ENCODE assay signal across 1 cellular context in the genomic region with DNA sequence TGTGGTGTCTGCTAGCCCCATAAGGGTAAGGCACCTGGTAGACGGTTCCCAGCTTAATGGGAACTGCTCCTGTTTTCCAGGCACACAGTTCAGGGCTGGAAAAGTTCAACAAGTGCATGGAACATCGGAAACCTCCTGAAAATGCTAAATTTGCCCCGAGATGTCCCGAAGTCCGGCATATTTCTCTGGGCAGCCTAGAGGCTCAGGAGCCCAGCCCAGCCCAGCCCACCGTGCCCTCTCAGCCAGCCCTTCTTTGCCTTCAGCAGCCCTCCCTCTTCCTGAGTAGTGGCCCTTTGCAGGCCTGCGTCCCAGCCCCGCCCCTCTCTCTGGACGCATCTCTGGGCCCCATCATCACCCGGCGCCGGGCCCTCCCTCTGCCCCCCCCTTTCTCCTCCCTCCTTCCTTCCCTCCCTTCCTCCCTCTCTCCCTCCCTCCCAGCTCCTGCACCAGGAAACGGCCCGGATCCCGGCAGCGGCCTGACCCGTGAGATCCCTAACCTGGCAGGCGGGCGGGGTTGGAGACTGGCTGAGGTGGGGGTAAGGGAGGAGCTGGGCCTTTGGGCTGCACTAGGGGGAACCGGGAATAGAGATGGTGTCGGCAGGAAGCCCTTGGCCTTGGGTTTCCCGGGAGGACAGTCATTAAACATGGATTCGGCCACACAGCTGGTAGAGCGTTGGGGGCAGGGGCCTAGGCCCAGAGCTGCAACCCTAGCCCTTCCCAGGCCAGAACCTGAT.
A peak's percentile ranks its signal among the peaks of the same experiment; 100 is the strongest.
TF ChIP-seq lines count a peak whose summit lies in the region.

A gene with protein sequence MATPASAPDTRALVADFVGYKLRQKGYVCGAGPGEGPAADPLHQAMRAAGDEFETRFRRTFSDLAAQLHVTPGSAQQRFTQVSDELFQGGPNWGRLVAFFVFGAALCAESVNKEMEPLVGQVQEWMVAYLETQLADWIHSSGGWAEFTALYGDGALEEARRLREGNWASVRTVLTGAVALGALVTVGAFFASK (plus strand): TSS at position 422 of the 734 bp plus-strand sequence. CDS start 935 bp downstream, outside the sequence.

TF ChIP-seq in HepG2, 621 proteins besides CTCF, POLR2A, EP300 and RAD21 (continued from another document and continues in another):
- TF ChIP-seq ZNF674 (CRISPR knock-in tag; IDR thresholded peaks at IDR 0.05; ENCODE audit: low read depth) (no peak), FOXC1 (CRISPR knock-in tag; IDR thresholded peaks at IDR 0.05; ENCODE audit: borderline replicate concordance) (no peak), KAT8 (CRISPR knock-in tag; IDR thresholded peaks at IDR 0.05) (peak; percentile 99), PPARG (CRISPR knock-in tag; conservative IDR thresholded peaks at IDR 0.05) (peak; percentile 95), ZNF207 (IDR thresholded peaks at IDR 0.05; ENCODE audit: borderline replicate concordance) (no peak), ASH2L (IDR thresholded peaks at IDR 0.05; ENCODE audit: insufficient read length, low read depth, low read length) (peak; percentile 97), ZC3H13 (CRISPR knock-in tag; IDR thresholded peaks at IDR 0.05) (no peak), ZNF136 (CRISPR knock-in tag; IDR thresholded peaks at IDR 0.05; ENCODE audit: low read depth) (peak; percentile 99), ZNF33B (CRISPR knock-in tag; IDR thresholded peaks at IDR 0.05) (peak; percentile 95), SOX13 (IDR thresholded peaks at IDR 0.05) (peak; percentile 77; the same call in 1 of the 2 replicates), SOX13 (CRISPR knock-in tag; conservative IDR thresholded peaks at IDR 0.05 in 1 of 2, IDR thresholded peaks at IDR 0.05 in 1 of 2) (peak in 1 of 2 experiments; percentile 65; a peak in 3 of 4 replicates), POGZ (CRISPR knock-in tag; IDR thresholded peaks at IDR 0.05) (peak; percentile 98), RAD51 (IDR thresholded peaks at IDR 0.05; ENCODE audit: borderline replicate concordance) (no peak), CBFB (CRISPR knock-in tag; IDR thresholded peaks at IDR 0.05) (peak; percentile 90), PTBP1 (IDR thresholded peaks at IDR 0.05; ENCODE audit: low read depth, low read length, poor library complexity, severe bottlenecking) (peak; percentile 97), ZNF101 (CRISPR knock-in tag; IDR thresholded peaks at IDR 0.05; ENCODE audit: borderline replicate concordance, low read depth) (peak; percentile 83; the same call in 1 of the 2 replicates), MBNL3 (CRISPR knock-in tag; conservative IDR thresholded peaks at IDR 0.05) (no peak), CAMTA2 (CRISPR knock-in tag; IDR thresholded peaks at IDR 0.05; ENCODE audit: borderline replicate concordance) (no peak; the same call in 1 of the 2 replicates), HMGXB3 (CRISPR knock-in tag; IDR thresholded peaks at IDR 0.05; ENCODE audit: borderline replicate concordance) (peak; percentile 59; the same call in 1 of the 2 replicates), ZNF782 (CRISPR knock-in tag; IDR thresholded peaks at IDR 0.05; ENCODE audit: borderline replicate concordance) (no peak; the same call in none of the 2 replicates), FOXM1 (CRISPR knock-in tag; IDR thresholded peaks at IDR 0.05) (no peak; the same call in 1 of the 2 replicates), RFX3 (CRISPR knock-in tag; IDR thresholded peaks at IDR 0.05) (peak; percentile 43; the same call in 1 of the 2 replicates), ESRRA (CRISPR knock-in tag; IDR thresholded peaks at IDR 0.05; ENCODE audit: low read depth) (peak; percentile 92), CENPT (CRISPR knock-in tag; IDR thresholded peaks at IDR 0.05; ENCODE audit: low read depth) (no peak; the same call in 1 of the 2 replicates), SUZ12 (IDR thresholded peaks at IDR 0.05; ENCODE audit: low read depth, low read length) (no peak), ZNF34 (CRISPR knock-in tag; IDR thresholded peaks at IDR 0.05; ENCODE audit: borderline replicate concordance) (peak; percentile 79; the same call in 1 of the 2 replicates), ZNF570 (CRISPR knock-in tag; IDR thresholded peaks at IDR 0.05; ENCODE audit: borderline replicate concordance) (no peak), XBP1 (CRISPR knock-in tag; IDR thresholded peaks at IDR 0.05) (no peak), TOE1 (CRISPR knock-in tag; IDR thresholded peaks at IDR 0.05) (no peak; the same call in none of the 2 replicates), NCOR1 (IDR thresholded peaks at IDR 0.05; ENCODE audit: borderline replicate concordance, low read length) (peak; percentile 81; the same call in 1 of the 2 replicates), MED8 (CRISPR knock-in tag; IDR thresholded peaks at IDR 0.05; ENCODE audit: insufficient replicate concordance) (peak; percentile 96), HHEX (CRISPR knock-in tag; IDR thresholded peaks at IDR 0.05) (peak; percentile 24; the same call in 1 of the 2 replicates), ZBTB46 (CRISPR knock-in tag; IDR thresholded peaks at IDR 0.05; ENCODE audit: borderline replicate concordance) (peak; percentile 46; the same call in 1 of the 2 replicates), CREB3 (CRISPR knock-in tag; IDR thresholded peaks at IDR 0.05) (no peak), HNRNPK (IDR thresholded peaks at IDR 0.05; ENCODE audit: low read depth, low read length, poor library complexity, severe bottlenecking) (peak; percentile 100), BRF2 (CRISPR knock-in tag; IDR thresholded peaks at IDR 0.05) (peak; percentile 77; the same call in 1 of the 2 replicates), BORCS8-MEF2B (CRISPR knock-in tag; IDR thresholded peaks at IDR 0.05) (peak; percentile 98), ZNF253 (CRISPR knock-in tag; IDR thresholded peaks at IDR 0.05; ENCODE audit: borderline replicate concordance) (no peak; the same call in 1 of the 2 replicates), ATRX (CRISPR knock-in tag; IDR thresholded peaks at IDR 0.05; ENCODE audit: borderline replicate concordance) (no peak), MYC (CRISPR knock-in tag; IDR thresholded peaks at IDR 0.05; ENCODE audit: borderline replicate concordance) (peak; percentile 53; the same call in 1 of the 2 replicates), ZNF17 (CRISPR knock-in tag; IDR thresholded peaks at IDR 0.05) (no peak), POLR2AphosphoS2 (IDR thresholded peaks at IDR 0.05; ENCODE audit: low read depth, low read length) (0 out of 2 replicates have a peak, but pooled peaks have one; percentile 38), MAZ (IDR thresholded peaks at IDR 0.05; ENCODE audit: borderline replicate concordance, low read depth, low read length) (peak; percentile 100), MAZ (CRISPR knock-in tag; IDR thresholded peaks at IDR 0.05; ENCODE audit: low read depth) (peak; percentile 100), KMT2A (CRISPR knock-in tag; IDR thresholded peaks at IDR 0.05) (peak; percentile 37; the same call in 1 of the 2 replicates)
- TF ChIP-seq, protein P1, sequence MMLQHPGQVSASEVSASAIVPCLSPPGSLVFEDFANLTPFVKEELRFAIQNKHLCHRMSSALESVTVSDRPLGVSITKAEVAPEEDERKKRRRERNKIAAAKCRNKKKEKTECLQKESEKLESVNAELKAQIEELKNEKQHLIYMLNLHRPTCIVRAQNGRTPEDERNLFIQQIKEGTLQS (CRISPR knock-in tag; IDR thresholded peaks at IDR 0.05): no peak
- TF ChIP-seq, protein P2, sequence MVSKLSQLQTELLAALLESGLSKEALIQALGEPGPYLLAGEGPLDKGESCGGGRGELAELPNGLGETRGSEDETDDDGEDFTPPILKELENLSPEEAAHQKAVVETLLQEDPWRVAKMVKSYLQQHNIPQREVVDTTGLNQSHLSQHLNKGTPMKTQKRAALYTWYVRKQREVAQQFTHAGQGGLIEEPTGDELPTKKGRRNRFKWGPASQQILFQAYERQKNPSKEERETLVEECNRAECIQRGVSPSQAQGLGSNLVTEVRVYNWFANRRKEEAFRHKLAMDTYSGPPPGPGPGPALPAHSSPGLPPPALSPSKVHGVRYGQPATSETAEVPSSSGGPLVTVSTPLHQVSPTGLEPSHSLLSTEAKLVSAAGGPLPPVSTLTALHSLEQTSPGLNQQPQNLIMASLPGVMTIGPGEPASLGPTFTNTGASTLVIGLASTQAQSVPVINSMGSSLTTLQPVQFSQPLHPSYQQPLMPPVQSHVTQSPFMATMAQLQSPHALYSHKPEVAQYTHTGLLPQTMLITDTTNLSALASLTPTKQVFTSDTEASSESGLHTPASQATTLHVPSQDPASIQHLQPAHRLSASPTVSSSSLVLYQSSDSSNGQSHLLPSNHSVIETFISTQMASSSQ (IDR thresholded peaks at IDR 0.05; ENCODE audit: low read depth): peak; percentile 69
- TF ChIP-seq, protein P2 (CRISPR knock-in tag; IDR thresholded peaks at IDR 0.05; ENCODE audit: borderline replicate concordance): peak; percentile 85; the same call in 1 of the 2 replicates
- TF ChIP-seq, protein P3, sequence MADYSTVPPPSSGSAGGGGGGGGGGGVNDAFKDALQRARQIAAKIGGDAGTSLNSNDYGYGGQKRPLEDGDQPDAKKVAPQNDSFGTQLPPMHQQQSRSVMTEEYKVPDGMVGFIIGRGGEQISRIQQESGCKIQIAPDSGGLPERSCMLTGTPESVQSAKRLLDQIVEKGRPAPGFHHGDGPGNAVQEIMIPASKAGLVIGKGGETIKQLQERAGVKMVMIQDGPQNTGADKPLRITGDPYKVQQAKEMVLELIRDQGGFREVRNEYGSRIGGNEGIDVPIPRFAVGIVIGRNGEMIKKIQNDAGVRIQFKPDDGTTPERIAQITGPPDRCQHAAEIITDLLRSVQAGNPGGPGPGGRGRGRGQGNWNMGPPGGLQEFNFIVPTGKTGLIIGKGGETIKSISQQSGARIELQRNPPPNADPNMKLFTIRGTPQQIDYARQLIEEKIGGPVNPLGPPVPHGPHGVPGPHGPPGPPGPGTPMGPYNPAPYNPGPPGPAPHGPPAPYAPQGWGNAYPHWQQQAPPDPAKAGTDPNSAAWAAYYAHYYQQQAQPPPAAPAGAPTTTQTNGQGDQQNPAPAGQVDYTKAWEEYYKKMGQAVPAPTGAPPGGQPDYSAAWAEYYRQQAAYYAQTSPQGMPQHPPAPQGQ (CRISPR knock-in tag; IDR thresholded peaks at IDR 0.05; ENCODE audit: borderline replicate concordance): peak; percentile 99; the same call in 1 of the 2 replicates
